Comparison of ENCODE assay signal across 10 cellular contexts in the genomic region with DNA sequence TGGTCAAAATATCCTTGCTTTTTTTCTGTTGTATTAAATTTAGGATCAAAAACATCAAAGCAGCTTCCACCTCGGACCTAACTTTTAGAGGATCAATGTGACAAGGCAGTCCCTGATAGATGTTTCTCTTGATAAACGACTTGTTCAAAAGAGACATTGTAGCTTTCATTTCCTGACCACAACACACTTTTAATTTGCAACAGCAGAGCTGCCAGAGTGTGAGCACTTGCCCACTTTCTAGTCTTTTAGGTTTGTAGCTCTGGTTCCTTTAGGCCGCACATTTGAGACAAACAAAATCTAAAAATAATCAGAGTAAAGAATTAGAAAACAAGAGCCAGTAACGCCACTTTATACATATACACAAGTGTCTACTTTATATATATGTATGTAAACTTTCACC. TPM values are rescaled to one million over a fixed set of nuclear protein-coding genes. Genes with fewer than 3 reads are reported as not detected.
A peak's percentile ranks its signal among the peaks of the same experiment; 100 is the strongest.
DNase-seq lines count a peak whose midpoint lies in the region; ATAC-seq and TF ChIP-seq lines count a peak whose summit lies in the region.
"Had no signal": no experiment of that assay in that cellular context is flagged by ENCODE, and none has a peak within 500 bp of the region (broad histone marks: within the 10 kb centered on the region; RNA-seq: fewer than 3 reads in every experiment).

No MANE protein-coding gene starts in this region.

- H2AFZ ChIP-seq in ACC112 (ENCODE audit: low read length, unreplicated experiment) (peak overlapping the region; percentile 92), osteoblast (ENCODE audit: low read length) (peak overlapping the region; percentile 38)

- ATAC-seq in sciatic nerve (no peak), T-helper 17 cell (no peak)

- H3K79me2 ChIP-seq in ACC112 (ENCODE audit: control insufficient read depth, insufficient read depth, low read length, unreplicated experiment) (peaks cover 72% of the 10 kb centered on the region), osteoblast (ENCODE audit: insufficient read depth, low read length) (peaks cover 45% of the 10 kb centered on the region)

- H3K4me2 ChIP-seq in osteoblast (ENCODE audit: insufficient read depth, low read length): peak overlapping the region; percentile 85

- H3K27me3 ChIP-seq in ACC112 (ENCODE audit: insufficient read depth, low read length): no peaks in the 10 kb centered on the region
- H3K27me3 ChIP-seq in esophagus muscularis mucosa: no peaks in the 10 kb centered on the region
- no peaks in the 10 kb centered on the region for H3K27me3 ChIP-seq in osteoblast (ENCODE audit: insufficient read depth, low read length)

- H3K4me1 Mint-ChIP-seq in T-helper 17 cell: no peaks in the 10 kb centered on the region

- TF ChIP-seq CTCF in esophagus muscularis mucosa (IDR thresholded peaks at IDR 0.05) (no peak), osteoblast (IDR thresholded peaks at IDR 0.05; ENCODE audit: extremely low read depth, low read depth, low read length) (no peak)

- H3K4me1 ChIP-seq in ACC112 (ENCODE audit: control insufficient read depth, insufficient read depth, low read length, unreplicated experiment) (peaks cover 33% of the 10 kb centered on the region), esophagus muscularis mucosa (peaks cover 5 to 53% (median 20%) of the 10 kb centered on the region in 4 donors), osteoblast (ENCODE audit: insufficient read depth, low read length) (no peaks in the 10 kb centered on the region)

- TF ChIP-seq POLR2A in esophagus muscularis mucosa (IDR thresholded peaks at IDR 0.05; ENCODE audit: low read depth): no peak

- H3K27ac ChIP-seq in ACC112 (ENCODE audit: low read depth, low read length) (peak overlapping the region; percentile 71), esophagus muscularis mucosa (replicated peaks in 1 of 4) (peak overlapping the region; percentile 65 to 98 (median 80)), osteoblast (ENCODE audit: low read depth, low read length) (no peak overlapping the region)

- H3K4me3 Mint-ChIP-seq in T-helper 17 cell: no peak overlapping the region
- H3K4me3 Mint-ChIP-seq: B cell had no signal

- no peaks in the 10 kb centered on the region for H3K36me3 Mint-ChIP-seq in T-helper 17 cell (ENCODE audit: low read depth)

- DNase-seq in NCI-H748 treated with DMSO at 0.1 percent for 48 hours (lab: John Stamatoyannopoulos, UW) (peak; percentile 39), esophagus muscularis mucosa (ENCODE audit: extremely low spot score) (no peak), osteoblast (ENCODE audit: insufficient read length, low spot score, missing footprints) (no peak), sciatic nerve (ENCODE audit: low spot score) (no peak), cerebellum (ENCODE audit: low spot score) (no peak), 8988T (no peak), T-helper 17 cell (no peak)
- DNase-seq: SHP77 treated with DMSO at 0.1 percent for 48 hours had no signal

- H3K27me3 Mint-ChIP-seq in T-helper 17 cell: peaks cover 10% of the 10 kb centered on the region

- no peak overlapping the region for H3K27ac Mint-ChIP-seq in T-helper 17 cell
- H3K27ac Mint-ChIP-seq: B cell had no signal

- peak overlapping the region; percentile 88 for H3K4me3 ChIP-seq in ACC112 (ENCODE audit: low read depth, low read length)
- peak overlapping the region; percentile 67 to 87 (median 80) for H3K4me3 ChIP-seq in esophagus muscularis mucosa
- H3K4me3 ChIP-seq in osteoblast (ENCODE audit: insufficient read depth, low read length): peak overlapping the region; percentile 16

- WGBS in esophagus muscularis mucosa: 34% methylated on average over 4 of the region's 4 CpGs

- H3K36me3 ChIP-seq in ACC112 (ENCODE audit: insufficient read depth, low read length) (no peaks in the 10 kb centered on the region), esophagus muscularis mucosa (no peaks in the 10 kb centered on the region), osteoblast (ENCODE audit: insufficient read depth, low read length) (no peaks in the 10 kb centered on the region)

- no peak for TF ChIP-seq EP300 in esophagus muscularis mucosa (IDR thresholded peaks at IDR 0.05)

- H3K9me3 ChIP-seq in esophagus muscularis mucosa (no peaks in the 10 kb centered on the region), osteoblast (ENCODE audit: low read depth, low read length) (no peaks in the 10 kb centered on the region), T-helper 17 cell (ENCODE audit: control insufficient read depth, low read length, poor library complexity, severe bottlenecking) (no peaks in the 10 kb centered on the region)

- no peaks in the 10 kb centered on the region for H4K20me1 ChIP-seq in osteoblast (ENCODE audit: insufficient read depth, low read length)

- intact Hi-C loops in esophagus muscularis mucosa (cut with DNase I) (no loop called here), sciatic nerve (cut with DNase I) (no loop called here)

RNA-seq across cellular contexts. Expression of a gene that starts 3.1 kb away (rescaled TPM):
- 10 to 100 TPM in 3 of 4 donors, 1 to 10 TPM in 1; 5.8 to 12.0 (median 11.1) TPM for total RNA-seq in esophagus muscularis mucosa
- 2.5 and 4.1 TPM in 2 replicates for total RNA-seq in osteoblast
- 22.2 TPM for total RNA-seq in sciatic nerve
- total RNA-seq in cerebellum: 22.1 TPM
- not detected for total RNA-seq in T-helper 17 cell
- total RNA-seq: B cell had no signal

Comparison
In these comparisons a context has a peak if more than half of its experiments do, and no peak if none do; other contexts are left out.
1. H3K4me3 ChIP-seq: peak in every context shown above with its lines; median percentile 88 in ACC112; 80 in esophagus muscularis mucosa; 16 in osteoblast.